Comparison of ENCODE assay signal across 1 cellular context in genomic region chr6:33633462-33634158, GRCh38.
TF ChIP-seq lines count a peak whose summit lies in the region.

No MANE protein-coding gene starts in this region.

TF ChIP-seq in K562, 482 proteins besides CTCF, POLR2A, EP300 and RAD21 (continued from another document and continues in another):
- no peak for TF ChIP-seq ZMIZ1 (IDR thresholded peaks at IDR 0.05; ENCODE audit: low read depth in 2 of 2, low read length in 2 of 2)
- TF ChIP-seq ARID1B (IDR thresholded peaks at IDR 0.05), result peak; percentile 51
- no peak for TF ChIP-seq TAL1 (IDR thresholded peaks at IDR 0.05)
- TF ChIP-seq ZNF512 (tag; IDR thresholded peaks at IDR 0.05), result no peak
- no peak for TF ChIP-seq SMARCB1 (IDR thresholded peaks at IDR 0.05; ENCODE audit: insufficient read length, low read depth)
- no peak for TF ChIP-seq TCF15 (CRISPR knock-in tag; IDR thresholded peaks at IDR 0.05)
- peak in 1 of 2 experiments; percentile 56; a peak in 1 of 4 replicates for TF ChIP-seq SIN3A (IDR thresholded peaks at IDR 0.05; ENCODE audit: borderline replicate concordance in 2 of 2, control insufficient read depth in 1 of 2, low read depth in 2 of 2, low read length in 2 of 2)
- no peak for TF ChIP-seq ZNF644 (tag; IDR thresholded peaks at IDR 0.05; ENCODE audit: low read depth)
- TF ChIP-seq CBFB (CRISPR knock-in tag; IDR thresholded peaks at IDR 0.05), result no peak
- TF ChIP-seq HLTF (IDR thresholded peaks at IDR 0.05), result no peak
- no peak for TF ChIP-seq NR2C2 (CRISPR knock-in tag; IDR thresholded peaks at IDR 0.05)
- no peak for TF ChIP-seq NR2C2 (tag; IDR thresholded peaks at IDR 0.05)
- TF ChIP-seq ZNF780A (CRISPR knock-in tag; IDR thresholded peaks at IDR 0.05), result no peak
- no peak for TF ChIP-seq DEAF1 (CRISPR knock-in tag; IDR thresholded peaks at IDR 0.05)
- TF ChIP-seq PCBP2 (IDR thresholded peaks at IDR 0.05; ENCODE audit: low read depth, low read length, poor library complexity, severe bottlenecking), result no peak
- TF ChIP-seq PHF20 (IDR thresholded peaks at IDR 0.05; ENCODE audit: partially characterized antibody), result no peak
- 0 out of 2 replicates have a peak, but pooled peaks have one; percentile 37 for TF ChIP-seq ZBTB26 (CRISPR knock-in tag; IDR thresholded peaks at IDR 0.05)
- TF ChIP-seq GATA2 (CRISPR knock-in tag; IDR thresholded peaks at IDR 0.05), result no peak
- TF ChIP-seq NFIX (CRISPR knock-in tag; IDR thresholded peaks at IDR 0.05; ENCODE audit: low read depth), result no peak
- no peak for TF ChIP-seq FUS (optimal IDR thresholded peaks at IDR 0.05; ENCODE audit: low read depth, low read length)
- TF ChIP-seq BHLHE40 (IDR thresholded peaks at IDR 0.05; ENCODE audit: low read length), result peak; percentile 83
- no peak for TF ChIP-seq HDAC8 (tag; IDR thresholded peaks at IDR 0.05)
- TF ChIP-seq ZHX1 (conservative IDR thresholded peaks at IDR 0.05; ENCODE audit: low read length), result no peak
- TF ChIP-seq ELF2 (CRISPR knock-in tag; IDR thresholded peaks at IDR 0.05), result no peak
- no peak for TF ChIP-seq MED1 (CRISPR knock-in tag; IDR thresholded peaks at IDR 0.05; ENCODE audit: borderline replicate concordance)
- no peak for TF ChIP-seq ADNP (tag; IDR thresholded peaks at IDR 0.05)
- TF ChIP-seq RBM17 (IDR thresholded peaks at IDR 0.05; ENCODE audit: borderline replicate concordance, low read depth, low read length), result no peak
- no peak for TF ChIP-seq TARDBP (IDR thresholded peaks at IDR 0.05)
- no peak for TF ChIP-seq SRSF3 (IDR thresholded peaks at IDR 0.05; ENCODE audit: insufficient read depth, low read length)
- no peak for TF ChIP-seq ZNF318 (IDR thresholded peaks at IDR 0.05; ENCODE audit: borderline replicate concordance in 1 of 2, low read depth in 1 of 2)
- TF ChIP-seq FOSL1 (tag; conservative IDR thresholded peaks at IDR 0.05), result 0 out of 2 replicates have a peak, but pooled peaks have one; percentile 15
- no peak for TF ChIP-seq PTRF (tag; IDR thresholded peaks at IDR 0.05)
- TF ChIP-seq TBL1XR1 (IDR thresholded peaks at IDR 0.05; ENCODE audit: low read length in 2 of 2), result no peak
- TF ChIP-seq CEBPB (tag; IDR thresholded peaks at IDR 0.05), result no peak
- no peak for TF ChIP-seq CHD4 (IDR thresholded peaks at IDR 0.05; ENCODE audit: insufficient read depth, insufficient replicate concordance, low read depth, low read length, poor library complexity, severe bottlenecking)
- no peak for TF ChIP-seq ZNF695 (CRISPR knock-in tag; IDR thresholded peaks at IDR 0.05)
- TF ChIP-seq ZKSCAN8 (CRISPR knock-in tag; IDR thresholded peaks at IDR 0.05), result no peak
- no peak for TF ChIP-seq ETV6 (IDR thresholded peaks at IDR 0.05; ENCODE audit: borderline replicate concordance in 1 of 2, low read depth in 2 of 2, low read length in 1 of 2)
- TF ChIP-seq ETV6 (CRISPR knock-in tag; IDR thresholded peaks at IDR 0.05; ENCODE audit: borderline replicate concordance), result no peak
- no peak for TF ChIP-seq KLF13 (tag; IDR thresholded peaks at IDR 0.05; ENCODE audit: borderline replicate concordance, low read depth)
- TF ChIP-seq GMEB1 (CRISPR knock-in tag; IDR thresholded peaks at IDR 0.05), result peak; percentile 24; the same call in 1 of the 2 replicates
- peak; percentile 11 for TF ChIP-seq NEUROD1 (IDR thresholded peaks at IDR 0.05; ENCODE audit: borderline replicate concordance, low read depth, low read length, partially characterized antibody)
- no peak for TF ChIP-seq STAT5A (IDR thresholded peaks at IDR 0.05; ENCODE audit: borderline replicate concordance, low read length)
- no peak for TF ChIP-seq SAFB2 (IDR thresholded peaks at IDR 0.05; ENCODE audit: borderline replicate concordance, low read depth, low read length, severe bottlenecking)
- TF ChIP-seq XRCC5 (IDR thresholded peaks at IDR 0.05; ENCODE audit: low read depth, low read length), result no peak
